11 cellular contexts compared by ENCODE assay signal in the genomic region with DNA sequence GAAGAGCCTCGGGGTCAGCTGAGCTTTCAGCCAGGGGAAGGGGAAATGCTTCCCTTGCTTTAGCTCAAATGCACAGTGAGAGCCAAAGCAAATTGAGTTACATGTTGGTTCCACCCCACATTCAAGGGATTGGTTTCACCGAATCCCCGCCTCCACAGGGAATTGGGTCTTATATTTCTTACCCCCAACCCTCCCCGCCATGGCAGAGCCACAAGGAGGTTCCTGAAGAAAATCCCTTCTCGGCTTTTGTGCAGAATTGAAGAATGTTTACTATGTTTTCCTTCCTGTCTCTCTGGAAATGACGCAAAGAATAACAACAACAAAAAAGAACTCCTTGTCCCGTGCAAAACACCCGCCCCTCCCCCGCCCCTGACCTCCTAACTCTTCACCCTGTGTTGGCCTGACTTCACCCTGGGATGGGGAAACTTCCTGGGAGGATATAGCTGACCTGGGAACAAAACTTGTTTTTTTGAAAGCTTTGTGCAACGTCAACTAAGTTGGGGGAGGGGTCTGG. TPM values are rescaled to one million over a fixed set of nuclear protein-coding genes. Genes with fewer than 3 reads are reported as not detected.
DNase-seq lines count a peak whose midpoint lies in the region; ATAC-seq, FAIRE-seq and TF ChIP-seq lines count a peak whose summit lies in the region.
"Had no signal": no experiment of that assay in that cellular context is flagged by ENCODE, and none has a peak within 500 bp of the region (broad histone marks: within the 10 kb centered on the region; RNA-seq: fewer than 3 reads in every experiment).

No MANE protein-coding gene starts in this region.

- dilution Hi-C loops in endothelial cell of umbilical vein (cut with MboI; ENCODE audit: extremely low pct_ligation_motif_present, low sequenced_read_pairs): loop anchor here (25.0 kb wide), 1 partner anchor 189 kb away; no protein-coding TSS in a partner anchor

- ATAC-seq in GM18511 (IDR thresholded peaks at IDR 0.05; ENCODE audit: unreplicated experiment) (no peak), HG02678 (IDR thresholded peaks at IDR 0.05; ENCODE audit: unreplicated experiment) (no peak), HG03108 (IDR thresholded peaks at IDR 0.05; ENCODE audit: unreplicated experiment) (no peak)

- no peaks in the 10 kb centered on the region for H3K79me2 ChIP-seq in endothelial cell of umbilical vein (ENCODE audit: control insufficient read depth, insufficient read depth, low read length)

- peak; percentile 93 for FAIRE-seq in endothelial cell of umbilical vein (lab: Jason Lieb, UNC)

- H3K9me3 ChIP-seq in endothelial cell of umbilical vein (replicated peaks; ENCODE audit: control insufficient read depth, insufficient read depth, low read length) (no peaks in the 10 kb centered on the region), spleen (peaks cover 0 to 12% (median 9%) of the 10 kb centered on the region in 8 donors)

- H3K27me3 ChIP-seq in endothelial cell of umbilical vein (ENCODE audit: control insufficient read depth in 2 of 2, insufficient read depth in 2 of 2, low read length in 2 of 2): no peaks in the 10 kb centered on the region
- H3K27me3 ChIP-seq in spleen (replicated peaks in 1 of 7): no peaks in the 10 kb centered on the region

- POLR2A ChIA-PET in endothelial cell of umbilical vein (lab: Charles Lee): no interaction called here

- H3K36me3 ChIP-seq in endothelial cell of umbilical vein (ENCODE audit: control insufficient read depth in 2 of 2, extremely low read depth in 1 of 2, insufficient read depth in 2 of 2, low read length in 2 of 2): no peaks in the 10 kb centered on the region
- H3K36me3 ChIP-seq in spleen: no peaks in the 10 kb centered on the region

- DNase-seq in LNCaP clone FGC (ENCODE audit: low read depth): peak; percentile 79
- DNase-seq in endothelial cell of umbilical vein (ENCODE audit: low read depth, low spot score): peak; percentile 89
- DNase-seq in lower leg skin (ENCODE audit: low spot score in 2 of 2): peak; percentile 87 to 96
- no peak for DNase-seq in spleen
- no peak for DNase-seq in amygdala (lab: John Stamatoyannopoulos, UW)
- DNase-seq: activated naive CD4-positive, alpha-beta T cell; midbrain; stimulated activated CD8-positive, alpha-beta memory T cell treated with anti-CD3 and anti-CD28 coated beads, Interleukin-4, amount 100 ng/mL, for 48 hours had no signal

- peak overlapping the region; percentile 5 for H2AFZ ChIP-seq in endothelial cell of umbilical vein (ENCODE audit: low read depth, low read length)

- H4K20me1 ChIP-seq in endothelial cell of umbilical vein (replicated peaks; ENCODE audit: control insufficient read depth, extremely low read depth, insufficient read depth, low read length): no peaks in the 10 kb centered on the region

- H3K9me1 ChIP-seq in endothelial cell of umbilical vein (replicated peaks; ENCODE audit: control insufficient read depth, extremely low read depth, insufficient read depth, low read length): no peaks in the 10 kb centered on the region

- BruUV-seq in endothelial cell of umbilical vein (replicated peaks; lab: Mats Ljungman, UMichigan): no TSS peak

- peak overlapping the region; percentile 58 for H3K9ac ChIP-seq in endothelial cell of umbilical vein (replicated peaks; ENCODE audit: extremely low read depth, insufficient read depth, low read length)

- H3K4me3 ChIP-seq in LNCaP clone FGC (ENCODE audit: low read depth, low read length) (peak overlapping the region; percentile 32), endothelial cell of umbilical vein (replicated peaks in 1 of 3; ENCODE audit: insufficient read depth in 1 of 3, low read depth in 1 of 3, low read length in 3 of 3) (no peak overlapping the region), lower leg skin (ENCODE audit: low read depth, poor library complexity, severe bottlenecking) (no peak overlapping the region), spleen (peak overlapping the region in 4 of 8 donors; percentile 3 to 56 (median 14))

- H3K4me2 ChIP-seq in endothelial cell of umbilical vein (ENCODE audit: insufficient read depth, low read length): peak overlapping the region; percentile 36

- H3K4me1 ChIP-seq in endothelial cell of umbilical vein (ENCODE audit: control insufficient read depth, extremely low read depth, insufficient read depth, low read length): peaks cover 14% of the 10 kb centered on the region
- peaks cover 0 to 40% (median 19%) of the 10 kb centered on the region in 6 donors for H3K4me1 ChIP-seq in spleen

- TF ChIP-seq POLR2A in endothelial cell of umbilical vein (IDR thresholded peaks at IDR 0.05; ENCODE audit: low read depth, low read length) (no peak), lower leg skin (IDR thresholded peaks at IDR 0.05) (no peak), spleen (IDR thresholded peaks at IDR 0.05) (peak in 2 of 3 donors; percentile 30 to 32)

- WGBS in lower leg skin, 2 donors: 36 to 39% methylated on average over 10 of the region's 10 CpGs
- 33 to 49% (median 40%) methylated on average over 10 of the region's 10 CpGs for WGBS in spleen, 5 donors

- H3K27ac ChIP-seq in endothelial cell of umbilical vein (ENCODE audit: insufficient read depth, low read depth, low read length) (peak overlapping the region; percentile 86), spleen (peak overlapping the region; percentile 32 to 92 (median 82))

- TF ChIP-seq CTCF in LNCaP clone FGC (IDR thresholded peaks at IDR 0.05; ENCODE audit: control insufficient read depth, extremely low read depth, insufficient read depth): no peak
- TF ChIP-seq CTCF in endothelial cell of umbilical vein (IDR thresholded peaks at IDR 0.05; ENCODE audit: extremely low read depth in 1 of 2, insufficient read depth in 1 of 2, low read depth in 1 of 2, low read length in 2 of 2): no peak
- TF ChIP-seq CTCF in lower leg skin (IDR thresholded peaks at IDR 0.05): no peak
- TF ChIP-seq CTCF in spleen (IDR thresholded peaks at IDR 0.05 in 8 of 11, conservative IDR thresholded peaks at IDR 0.05 in 3 of 11): peak in 1 of 11 experiments; percentile 23

- intact Hi-C loops in endothelial cell of umbilical vein (cut with micrococcal nuclease) (loop anchor here (1.0 to 2.0 kb wide), 3 partner anchors 18 to 65 kb away; a partner anchor contains a TSS), lower leg skin (cut with DNase I; ENCODE audit: low total_unique reads) (no loop called here), spleen (cut with DNase I; ENCODE audit: low total_unique reads) (no loop called here)

- CTCF ChIA-PET in endothelial cell of umbilical vein (lab: Charles Lee): interaction anchor here (0.5 to 4.1 kb wide), 9 partner anchors 10 to 203 kb away, joined by 3 to 45 read pairs (median 5); no protein-coding TSS in a partner anchor

TF ChIP-seq in endothelial cell of umbilical vein, 7 proteins besides CTCF, POLR2A, EP300 and RAD21:
- TF ChIP-seq POLR2AphosphoS5 (IDR thresholded peaks at IDR 0.05; ENCODE audit: insufficient read depth, low read depth, low read length) (peak; percentile 58), EZH2 (IDR thresholded peaks at IDR 0.05; ENCODE audit: borderline replicate concordance, low read depth, low read length, severe bottlenecking) (no peak), GATA2 (IDR thresholded peaks at IDR 0.05; ENCODE audit: insufficient read depth, insufficient read length, low read depth, low read length) (no peak)
- TF ChIP-seq, protein P1, sequence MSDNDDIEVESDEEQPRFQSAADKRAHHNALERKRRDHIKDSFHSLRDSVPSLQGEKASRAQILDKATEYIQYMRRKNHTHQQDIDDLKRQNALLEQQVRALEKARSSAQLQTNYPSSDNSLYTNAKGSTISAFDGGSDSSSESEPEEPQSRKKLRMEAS (IDR thresholded peaks at IDR 0.05; ENCODE audit: insufficient read depth, insufficient read length): no peak

RNA-seq across cellular contexts. Expression of a gene that starts 21.9 kb away (rescaled TPM):
- total RNA-seq in endothelial cell of umbilical vein (17.4 and 17.7 TPM in 2 replicates), lower leg skin (10 to 100 TPM; 36.6 to 60.0 (median 52.1) TPM), spleen (10 to 100 TPM; 14.9 to 33.8 (median 24.7) TPM)
- polyA plus RNA-seq in endothelial cell of umbilical vein (7.6 and 8.8 TPM in 2 replicates), spleen (1 to 10 TPM; 4.2 to 9.6 (median 5.1) TPM)
- polyA plus RNA-seq in endothelial cell of umbilical vein (2011; cell fraction: cytosol; rRNA removed): 9.0 and 9.6 TPM in 2 replicates
- 7.7 and 8.8 TPM in 2 replicates for polyA plus RNA-seq in endothelial cell of umbilical vein (2011; cell fraction: nucleus; rRNA removed)
- 8.7 and 10.6 TPM in 2 replicates for polyA plus RNA-seq in endothelial cell of umbilical vein (2012)
- polyA minus RNA-seq in endothelial cell of umbilical vein: 16.4 and 17.6 TPM in 2 replicates
- polyA minus RNA-seq in endothelial cell of umbilical vein (2011; cell fraction: cytosol; rRNA and poly(A)+ RNA removed): 8.1 TPM
- 6.1 and 9.5 TPM in 2 replicates for polyA minus RNA-seq in endothelial cell of umbilical vein (2011; cell fraction: nucleus; rRNA and poly(A)+ RNA removed)

RNA-seq across cellular contexts. Expression of a gene that starts 47.7 kb away (rescaled TPM):
- total RNA-seq in endothelial cell of umbilical vein (23.1 and 23.3 TPM in 2 replicates), lower leg skin (100 to 1,000 TPM in 1 of 4 donors, 10 to 100 TPM in 3; 64.5 to 100 (median 94.0) TPM), spleen (10 to 100 TPM; 38.2 to 62.7 (median 47.7) TPM)
- polyA plus RNA-seq in endothelial cell of umbilical vein (9.3 and 11.8 TPM in 2 replicates), spleen (10 to 100 TPM in 1 of 3 donors, 1 to 10 TPM in 2; 4.1 to 15.8 (median 6.3) TPM)
- 5.0 and 8.9 TPM in 2 replicates for polyA plus RNA-seq in endothelial cell of umbilical vein (2011; cell fraction: cytosol; rRNA removed)
- polyA plus RNA-seq in endothelial cell of umbilical vein (2011; cell fraction: nucleus; rRNA removed): 8.3 and 11.8 TPM in 2 replicates
- 9.8 and 13.7 TPM in 2 replicates for polyA plus RNA-seq in endothelial cell of umbilical vein (2012)
- polyA minus RNA-seq in endothelial cell of umbilical vein: 6.5 and 8.8 TPM in 2 replicates
- polyA minus RNA-seq in endothelial cell of umbilical vein (2011; cell fraction: cytosol; rRNA and poly(A)+ RNA removed): 14.1 TPM
- polyA minus RNA-seq in endothelial cell of umbilical vein (2011; cell fraction: nucleus; rRNA and poly(A)+ RNA removed): 4.9 and 14.9 TPM in 2 replicates

Comparison
In these comparisons a context has a peak if more than half of its experiments do, and no peak if none do; other contexts are left out.
1. DNase-seq: peak in LNCaP clone FGC (single experiment), endothelial cell of umbilical vein (single experiment) and lower leg skin (2 of 2); none in spleen (single experiment) and amygdala (0 of 56).
2. POLR2A ChIP-seq: peak in spleen (2 of 3); none in endothelial cell of umbilical vein (single experiment) and lower leg skin (0 of 2).